13 cellular contexts compared by ENCODE assay signal in the genomic region with DNA sequence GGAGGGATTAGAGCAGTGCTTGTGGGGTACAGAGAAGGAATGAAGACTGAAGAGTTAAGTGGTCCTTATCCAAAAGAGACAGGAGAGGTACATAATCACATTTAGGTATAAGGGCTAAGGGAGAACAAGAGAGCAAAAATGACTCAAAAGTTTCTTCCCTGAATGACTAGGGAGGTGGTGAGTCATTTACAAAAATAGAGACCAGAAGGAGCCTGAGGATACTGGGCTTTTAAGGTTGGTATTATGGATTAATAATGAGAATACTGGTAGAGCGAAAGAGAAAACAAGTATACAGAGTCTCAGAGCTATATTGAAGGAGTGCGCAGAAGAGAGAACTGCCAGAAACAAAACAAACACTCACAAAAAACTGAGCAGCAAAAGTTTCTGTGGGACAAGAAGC.
DNase-seq lines count a peak whose midpoint lies in the region; ATAC-seq, FAIRE-seq and TF ChIP-seq lines count a peak whose summit lies in the region.
"Had no signal": no experiment of that assay in that cellular context is flagged by ENCODE, and none has a peak within 500 bp of the region (broad histone marks: within the 10 kb centered on the region; RNA-seq: fewer than 3 reads in every experiment).

No MANE protein-coding gene starts in this region.

- H3K9me3 ChIP-seq in GM12878 (replicated peaks; ENCODE audit: control insufficient read depth, insufficient read depth, low read length) (no peaks in the 10 kb centered on the region), sigmoid colon (no peaks in the 10 kb centered on the region)
- H3K9me3 ChIP-seq: stomach had no signal

- no peaks in the 10 kb centered on the region for H3K79me2 ChIP-seq in GM12878 (ENCODE audit: control insufficient read depth, insufficient read depth, low read length)

- CTCF ChIA-PET in GM12878 (lab: Yijun Ruan, JAX), result no interaction called here
- CTCF ChIA-PET in activated CD4-positive, alpha-beta T cell treated with anti-CD3 and anti-CD28 coated beads, Interleukin-2, amount 10 ng/mL, durations not matched to agents 7 days and 5 days (lab: Charles Lee), result no interaction called here

- H3K4me2 ChIP-seq in GM12878 (ENCODE audit: control insufficient read depth, insufficient read depth), result peak overlapping the region; percentile 7; the same call in 1 of the 2 replicates

- H3K27me3 ChIP-seq in GM12878 (replicated peaks in 1 of 2; ENCODE audit: control insufficient read depth in 2 of 2, insufficient read depth in 2 of 2, low read length in 1 of 2) (no peaks in the 10 kb centered on the region), sigmoid colon (no peaks in the 10 kb centered on the region)
- H3K27me3 ChIP-seq: stomach had no signal

- TF ChIP-seq CTCF in GM12878 (IDR thresholded peaks at IDR 0.05 in 2 of 3, conservative IDR thresholded peaks at IDR 0.05 in 1 of 3; ENCODE audit: control insufficient read depth in 2 of 3, extremely low read depth in 1 of 3, insufficient read depth in 1 of 3, low read depth in 3 of 3, low read length in 3 of 3) (no peak), sigmoid colon (IDR thresholded peaks at IDR 0.05) (no peak)

- peaks cover 4% of the 10 kb centered on the region for H3K4me1 Mint-ChIP-seq in activated CD4-positive, alpha-beta T cell treated with anti-CD3 and anti-CD28 coated beads, Interleukin-2, amount 10 ng/mL, durations not matched to agents 7 days and 5 days

- TF ChIP-seq EP300 in GM12878 (IDR thresholded peaks at IDR 0.05; ENCODE audit: borderline replicate concordance in 1 of 2, control insufficient read depth in 1 of 2, low read depth in 2 of 2, low read length in 2 of 2) (no peak), sigmoid colon (IDR thresholded peaks at IDR 0.05) (no peak)

- no peak overlapping the region for H3K4me3 Mint-ChIP-seq in activated CD4-positive, alpha-beta T cell treated with anti-CD3 and anti-CD28 coated beads, Interleukin-2, amount 10 ng/mL, durations not matched to agents 7 days and 5 days

- WGBS in GM12878 (ENCODE audit: insufficient coverage, insufficient replicate concordance, low lambda C conversion rate, missing lambda C conversion rate), result 2% methylated on average over 2 of the region's 2 CpGs
- 86 to 89% methylated on average over 2 of the region's 2 CpGs for WGBS in sigmoid colon, 2 donors

- no peak overlapping the region for H3K27ac ChIP-seq in GM12878 (ENCODE audit: control insufficient read depth, insufficient read depth)
- H3K27ac ChIP-seq in sigmoid colon, result no peak overlapping the region
- H3K27ac ChIP-seq: stomach had no signal

- peak overlapping the region; percentile 34; the same call in 1 of the 2 replicates for H2AFZ ChIP-seq in GM12878 (ENCODE audit: control insufficient read depth, low read depth, low read length)

- no peaks in the 10 kb centered on the region for H3K9me3 Mint-ChIP-seq in activated CD4-positive, alpha-beta T cell treated with anti-CD3 and anti-CD28 coated beads, Interleukin-2, amount 10 ng/mL, durations not matched to agents 7 days and 5 days

- intact Hi-C loops in GM12878 (cut with micrococcal nuclease; ENCODE audit: unreplicated experiment), result loop anchor here (2.0 kb wide), 1 partner anchor 15 kb away; no protein-coding TSS in a partner anchor
- intact Hi-C loops in sigmoid colon (cut with DNase I), result no loop called here

- no peaks in the 10 kb centered on the region for H3K36me3 ChIP-seq in GM12878 (ENCODE audit: control insufficient read depth in 2 of 2, insufficient read depth in 2 of 2, low read length in 1 of 2)
- H3K36me3 ChIP-seq in sigmoid colon, result peaks cover 0 to 5% (median 2%) of the 10 kb centered on the region in 4 donors

- in situ Hi-C loops in GM12878 (cut with MboI), result no loop called here

- FAIRE-seq in GM12878 (lab: Jason Lieb, UNC), result no peak

- H3K4me3 ChIP-seq in GM12878 (no peak overlapping the region), sigmoid colon (no peak overlapping the region)
- H3K4me3 ChIP-seq: stomach had no signal

- H3K4me1 ChIP-seq in GM12878 (ENCODE audit: control insufficient read depth, insufficient read depth, low read length) (no peaks in the 10 kb centered on the region; the same call in 1 of the 2 replicates), sigmoid colon (no peaks in the 10 kb centered on the region)
- H3K4me1 ChIP-seq: stomach had no signal

- RAD21 ChIA-PET in GM12878 (lab: Charles Lee; ENCODE audit: unreplicated experiment), result no interaction called here

- H3K36me3 Mint-ChIP-seq in activated CD4-positive, alpha-beta T cell treated with anti-CD3 and anti-CD28 coated beads, Interleukin-2, amount 10 ng/mL, durations not matched to agents 7 days and 5 days (ENCODE audit: low read depth), result no peaks in the 10 kb centered on the region

- no peaks in the 10 kb centered on the region for H4K20me1 ChIP-seq in GM12878 (ENCODE audit: control insufficient read depth, insufficient read depth)

- H3K27me3 Mint-ChIP-seq in activated CD4-positive, alpha-beta T cell treated with anti-CD3 and anti-CD28 coated beads, Interleukin-2, amount 10 ng/mL, durations not matched to agents 7 days and 5 days, result no peaks in the 10 kb centered on the region

- ATAC-seq in GM18505 (IDR thresholded peaks at IDR 0.05; ENCODE audit: unreplicated experiment) (peak; percentile 93), GM19463 (IDR thresholded peaks at IDR 0.05; ENCODE audit: unreplicated experiment) (peak; percentile 93), HG03025 (IDR thresholded peaks at IDR 0.05; ENCODE audit: low FRiP score, unreplicated experiment) (peak; percentile 82), GM12878 (peak; percentile 82)

- POLR2A ChIA-PET in GM12878 (lab: Charles Lee), result no interaction called here
- POLR2A ChIA-PET in activated CD4-positive, alpha-beta T cell treated with anti-CD3 and anti-CD28 coated beads, Interleukin-2, amount 10 ng/mL, durations not matched to agents 7 days and 5 days (lab: Charles Lee), result no interaction called here

- no peak for TF ChIP-seq POLR2A in GM18505 (IDR thresholded peaks at IDR 0.05; ENCODE audit: borderline replicate concordance, extremely low read depth, insufficient read depth, insufficient read length)
- TF ChIP-seq POLR2A in GM12878 (IDR thresholded peaks at IDR 0.05; ENCODE audit: low read depth, low read length), result no peak
- no peak for TF ChIP-seq POLR2A in sigmoid colon (IDR thresholded peaks at IDR 0.05)

- TF ChIP-seq RAD21 in GM12878 (IDR thresholded peaks at IDR 0.05; ENCODE audit: insufficient read depth, low read depth, low read length), result no peak

- no TSS peak for BruUV-seq in GM12878 (replicated peaks; lab: Mats Ljungman, UMichigan)

- H3K27ac Mint-ChIP-seq in activated CD4-positive, alpha-beta T cell treated with anti-CD3 and anti-CD28 coated beads, Interleukin-2, amount 10 ng/mL, durations not matched to agents 7 days and 5 days, result no peak overlapping the region

- DNase-seq in GM12878 (ENCODE audit: low read depth, low spot score) (peak; percentile 13), sigmoid colon (no peak), retina (no peak)
- DNase-seq in stimulated activated CD4-positive, alpha-beta T cell treated with anti-CD3 and anti-CD28 coated beads, Interleukin-12 subunit alpha, Interleukin-12 subunit beta, amount 100 ng/mL, for 4 hours, result no peak
- DNase-seq in activated CD4-positive, alpha-beta T cell treated with anti-CD3 and anti-CD28 coated beads, Interleukin-2, amount 10 ng/mL, durations not matched to agents 7 days and 5 days, result no peak
- DNase-seq: aorta, Calu3, H7, NCI-H1048, stomach had no signal

- H3K9ac ChIP-seq in GM12878 (ENCODE audit: control insufficient read depth, insufficient read depth, low read length), result no peak overlapping the region

- SMC1A ChIA-PET in GM12878 (lab: Charles Lee; ENCODE audit: uncharacterized antibody, unreplicated experiment), result no interaction called here

TF ChIP-seq in GM12878, 131 proteins besides CTCF, POLR2A, EP300 and RAD21 (continues in another document):
- TF ChIP-seq SRF (IDR thresholded peaks at IDR 0.05; ENCODE audit: low read depth in 2 of 2, low read length in 2 of 2) (peak in 1 of 2 experiments; percentile 77; a peak in 1 of 4 replicates), STAT1 (conservative IDR thresholded peaks at IDR 0.05) (no peak), TCF7 (IDR thresholded peaks at IDR 0.05; ENCODE audit: borderline replicate concordance) (peak; percentile 24; the same call in 1 of the 2 replicates), SMARCA5 (IDR thresholded peaks at IDR 0.05) (no peak), SIN3A (IDR thresholded peaks at IDR 0.05; ENCODE audit: low read depth, low read length) (no peak), YY1 (IDR thresholded peaks at IDR 0.05; ENCODE audit: low read depth, low read length) (0 out of 2 replicates have a peak, but pooled peaks have one; percentile 2), IRF4 (IDR thresholded peaks at IDR 0.05; ENCODE audit: low read depth, low read length) (peak; percentile 90; the same call in 1 of the 2 replicates), GATAD2B (conservative IDR thresholded peaks at IDR 0.05; ENCODE audit: low read depth) (no peak), CBX5 (IDR thresholded peaks at IDR 0.05; ENCODE audit: low read depth) (peak; percentile 75; the same call in 1 of the 2 replicates), GABPA (IDR thresholded peaks at IDR 0.05; ENCODE audit: low read depth) (peak; percentile 79), IKZF1 (conservative IDR thresholded peaks at IDR 0.05) (no peak), RB1 (IDR thresholded peaks at IDR 0.05; ENCODE audit: borderline replicate concordance) (no peak), RUNX3 (IDR thresholded peaks at IDR 0.05; ENCODE audit: low read length) (peak; percentile 89)
- TF ChIP-seq, protein P1, sequence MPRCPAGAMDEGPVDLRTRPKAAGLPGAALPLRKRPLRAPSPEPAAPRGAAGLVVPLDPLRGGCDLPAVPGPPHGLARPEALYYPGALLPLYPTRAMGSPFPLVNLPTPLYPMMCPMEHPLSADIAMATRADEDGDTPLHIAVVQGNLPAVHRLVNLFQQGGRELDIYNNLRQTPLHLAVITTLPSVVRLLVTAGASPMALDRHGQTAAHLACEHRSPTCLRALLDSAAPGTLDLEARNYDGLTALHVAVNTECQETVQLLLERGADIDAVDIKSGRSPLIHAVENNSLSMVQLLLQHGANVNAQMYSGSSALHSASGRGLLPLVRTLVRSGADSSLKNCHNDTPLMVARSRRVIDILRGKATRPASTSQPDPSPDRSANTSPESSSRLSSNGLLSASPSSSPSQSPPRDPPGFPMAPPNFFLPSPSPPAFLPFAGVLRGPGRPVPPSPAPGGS (IDR thresholded peaks at IDR 0.05; ENCODE audit: borderline replicate concordance, insufficient read depth, low read depth, low read length, poor library complexity, severe bottlenecking), result peak; percentile 82
- TF ChIP-seq, protein P2, sequence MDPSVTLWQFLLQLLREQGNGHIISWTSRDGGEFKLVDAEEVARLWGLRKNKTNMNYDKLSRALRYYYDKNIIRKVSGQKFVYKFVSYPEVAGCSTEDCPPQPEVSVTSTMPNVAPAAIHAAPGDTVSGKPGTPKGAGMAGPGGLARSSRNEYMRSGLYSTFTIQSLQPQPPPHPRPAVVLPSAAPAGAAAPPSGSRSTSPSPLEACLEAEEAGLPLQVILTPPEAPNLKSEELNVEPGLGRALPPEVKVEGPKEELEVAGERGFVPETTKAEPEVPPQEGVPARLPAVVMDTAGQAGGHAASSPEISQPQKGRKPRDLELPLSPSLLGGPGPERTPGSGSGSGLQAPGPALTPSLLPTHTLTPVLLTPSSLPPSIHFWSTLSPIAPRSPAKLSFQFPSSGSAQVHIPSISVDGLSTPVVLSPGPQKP (IDR thresholded peaks at IDR 0.05; ENCODE audit: low read depth, low read length), result no peak
